In genomic region chr7:150988230-150989226, GRCh38 we compare ENCODE assay signal across 8 cellular contexts. TPM values are rescaled to one million over a fixed set of nuclear protein-coding genes. Genes with fewer than 3 reads are reported as not detected.
DNase-seq lines count a peak whose midpoint lies in the region; ATAC-seq, FAIRE-seq and TF ChIP-seq lines count a peak whose summit lies in the region.

No MANE protein-coding gene starts in this region.

- no peak for FAIRE-seq in RCC 7860 (lab: Jason Lieb, UNC)

- no peaks in the 10 kb centered on the region for H3K36me3 ChIP-seq in MG63
- H3K36me3 ChIP-seq in adipocyte (ENCODE audit: control insufficient read depth, insufficient read depth, low read length, severe bottlenecking): no peaks in the 10 kb centered on the region

- no peak overlapping the region for H3K4me3 ChIP-seq in MG63
- no peak overlapping the region for H3K4me3 ChIP-seq in adipocyte (ENCODE audit: low read length)

- ATAC-seq in SK-N-SH treated with all-trans-retinoic acid at 6 μM for 48 hours (peak; percentile 75), left ventricle myocardium superior (peak; percentile 58)

- no peaks in the 10 kb centered on the region for H3K27me3 ChIP-seq in MG63
- H3K27me3 ChIP-seq in adipocyte (replicated peaks; ENCODE audit: control insufficient read depth, insufficient read depth, low read length): peaks cover 38% of the 10 kb centered on the region

- no peak overlapping the region for H3K9ac ChIP-seq in adipocyte (ENCODE audit: low read length)

- intact Hi-C loops in left ventricle myocardium superior (cut with micrococcal nuclease): loop anchor here (5.0 to 10.0 kb wide), 2 partner anchors 91 to 204 kb away; no protein-coding TSS in a partner anchor

- no peaks in the 10 kb centered on the region for H3K4me1 ChIP-seq in adipocyte (ENCODE audit: control insufficient read depth, insufficient read depth, low read length)

- DNase-seq in DMS 273 treated with DMSO at 0.1 percent for 48 hours (lab: John Stamatoyannopoulos, UW) (peak; percentile 62), MG63 (peak; percentile 14), adipocyte (ENCODE audit: low read depth) (peak; percentile 60), left ventricle myocardium superior (peak; percentile 75), retina (peak; percentile 93), RCC 7860 (ENCODE audit: low spot score) (no peak), pons (ENCODE audit: low spot score) (no peak)

- H3K9me3 ChIP-seq in MG63: no peaks in the 10 kb centered on the region
- peaks cover 23% of the 10 kb centered on the region for H3K9me3 ChIP-seq in adipocyte (ENCODE audit: control insufficient read depth, low read length)

TF ChIP-seq in SK-N-SH treated with all-trans-retinoic acid at 6 μM for 48 hours, 23 proteins besides CTCF, POLR2A, EP300 and RAD21:
- no peak for TF ChIP-seq PPARA (CRISPR knock-in tag; IDR thresholded peaks at IDR 0.05; ENCODE audit: borderline replicate concordance)
- peak; percentile 75 for TF ChIP-seq PATZ1 (CRISPR knock-in tag; IDR thresholded peaks at IDR 0.05; ENCODE audit: borderline replicate concordance)
- no peak for TF ChIP-seq OSR1 (CRISPR knock-in tag; IDR thresholded peaks at IDR 0.05)
- 0 out of 2 replicates have a peak, but pooled peaks have one; percentile 25 for TF ChIP-seq TSHZ2 (CRISPR knock-in tag; IDR thresholded peaks at IDR 0.05)

RNA-seq across cellular contexts. Expression of gene NOS3, which starts 2.3 kb away (rescaled TPM):
- 0.20 TPM in 1 of 2 replicates, not detected in the other for total RNA-seq in MG63 (2014; rRNA removed; shearing (Covaris generic); ENCODE audit: low replicate concordance)
- total RNA-seq in left ventricle myocardium superior: 10.9 TPM

RNA-seq across cellular contexts. Expression of gene KCNH2, which starts 10.4 kb away (rescaled TPM):
- total RNA-seq in MG63 (2014; rRNA removed; shearing (Covaris generic); ENCODE audit: low replicate concordance): 0.33 TPM in 1 of 2 replicates, not detected in the other
- 107 TPM for total RNA-seq in left ventricle myocardium superior

RNA-seq across cellular contexts. Expression of gene ATG9B, which starts 35.8 kb away (rescaled TPM):
- total RNA-seq in MG63 (2014; rRNA removed; shearing (Covaris generic); ENCODE audit: low replicate concordance): not detected in 2 replicates
- not detected for total RNA-seq in left ventricle myocardium superior

RNA-seq across cellular contexts. Expression of gene ABCB8, which starts 39.7 kb away (rescaled TPM):
- 14.4 and 22.4 TPM in 2 replicates for total RNA-seq in MG63 (2014; rRNA removed; shearing (Covaris generic); ENCODE audit: low replicate concordance)
- total RNA-seq in left ventricle myocardium superior: 29.7 TPM

RNA-seq across cellular contexts. Expression of gene ASIC3, which starts 59.8 kb away (rescaled TPM):
- total RNA-seq in MG63 (2014; rRNA removed; shearing (Covaris generic); ENCODE audit: low replicate concordance): 0.76 TPM in 1 of 2 replicates, not detected in the other
- total RNA-seq in left ventricle myocardium superior: 8.6 TPM

Comparison
In these comparisons a context has a peak if more than half of its experiments do, and no peak if none do; other contexts are left out.
1. DNase-seq: peak in DMS 273 treated with DMSO at 0.1 percent for 48 hours (single experiment), MG63 (single experiment), adipocyte (single experiment), left ventricle myocardium superior (single experiment) and retina (single experiment); none in RCC 7860 (single experiment) and pons (single experiment).
2. RNA of gene KCNH2, which starts 10.4 kb away (total RNA-seq): 107 TPM in left ventricle myocardium superior (single experiment); 0.33 TPM in MG63; every median in the first group is over 10 times any median in the second.